Comparison of ENCODE assay signal across 13 cellular contexts in the genomic region with DNA sequence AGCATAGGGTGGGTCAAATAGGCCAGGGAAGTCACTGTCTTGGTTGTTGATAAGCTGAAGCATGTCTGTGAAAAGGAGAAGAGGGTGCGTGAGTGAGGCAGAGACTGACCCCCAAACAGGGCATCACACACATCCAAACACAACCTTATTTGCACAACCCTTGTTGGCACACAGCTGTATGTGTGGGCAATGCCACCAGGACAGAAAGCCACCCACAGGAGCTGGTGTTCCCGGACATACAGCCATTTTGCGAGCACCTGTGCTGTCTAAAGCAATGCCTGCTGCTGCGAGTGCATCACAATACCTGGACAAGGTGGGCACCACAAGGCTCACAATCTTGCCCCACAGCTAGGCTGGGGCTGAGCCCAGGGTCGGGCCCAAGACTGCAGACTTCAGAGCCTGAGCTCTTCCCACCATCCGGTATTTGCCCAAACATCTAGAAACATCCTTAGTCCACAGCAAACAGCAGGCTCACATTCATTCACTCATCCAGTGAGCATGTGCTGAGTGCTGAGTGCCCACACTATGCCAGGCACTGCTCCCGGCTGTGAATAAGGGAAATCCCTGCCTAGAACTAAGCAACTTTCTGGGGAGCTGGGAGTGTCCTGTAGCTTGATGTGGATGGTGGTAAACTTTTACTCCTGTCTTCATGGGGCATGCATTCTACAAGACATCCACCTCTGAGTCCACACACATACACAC. TPM values are rescaled to one million over a fixed set of nuclear protein-coding genes. Genes with fewer than 3 reads are reported as not detected.
A peak's percentile ranks its signal among the peaks of the same experiment; 100 is the strongest.
DNase-seq lines count a peak whose midpoint lies in the region; ATAC-seq and TF ChIP-seq lines count a peak whose summit lies in the region.
"Had no signal": no experiment of that assay in that cellular context is flagged by ENCODE, and none has a peak within 500 bp of the region (broad histone marks: within the 10 kb centered on the region; RNA-seq: fewer than 3 reads in every experiment).

No MANE protein-coding gene starts in this region.

- TF ChIP-seq CTCF in CD8-positive, alpha-beta T cell (IDR thresholded peaks at IDR 0.05): no peak
- no peak for TF ChIP-seq CTCF in mammary epithelial cell (conservative IDR thresholded peaks at IDR 0.05 in 1 of 2, IDR thresholded peaks at IDR 0.05 in 1 of 2; ENCODE audit: extremely low read depth in 1 of 2, insufficient read depth in 1 of 2, low read depth in 1 of 2, low read length in 2 of 2)
- TF ChIP-seq CTCF in nephron progenitor cell (IDR thresholded peaks at IDR 0.05): no peak

- peaks cover 69% of the 10 kb centered on the region for H3K4me1 Mint-ChIP-seq in CD8-positive, alpha-beta T cell (ENCODE audit: low read depth)
- peaks cover 67% of the 10 kb centered on the region for H3K4me1 Mint-ChIP-seq in nephron progenitor cell

- H3K27ac ChIP-seq in CD8-positive, alpha-beta T cell (ENCODE audit: low read depth, low read length): no peak overlapping the region
- H3K27ac ChIP-seq in mammary epithelial cell (ENCODE audit: insufficient read depth, low read depth, low read length): peak overlapping the region; percentile 18
- H3K27ac ChIP-seq: foreskin keratinocyte, left lung had no signal

- no peak overlapping the region for H3K4me3 ChIP-seq in CD8-positive, alpha-beta T cell (ENCODE audit: low read depth, low read length)
- H3K4me3 ChIP-seq in NT2/D1 (ENCODE audit: insufficient read length, low read depth): peak overlapping the region; percentile 21
- H3K4me3 ChIP-seq in mammary epithelial cell (replicated peaks in 1 of 3; ENCODE audit: insufficient read depth in 1 of 3, low read depth in 2 of 3, low read length in 3 of 3): no peak overlapping the region

- H3K9ac ChIP-seq in NT2/D1 (ENCODE audit: insufficient read length, low read depth) (peak overlapping the region; percentile 42), mammary epithelial cell (ENCODE audit: insufficient read depth, low read length) (no peak overlapping the region)

- H3K36me3 Mint-ChIP-seq in CD8-positive, alpha-beta T cell: peaks cover 45% of the 10 kb centered on the region
- H3K36me3 Mint-ChIP-seq in nephron progenitor cell (ENCODE audit: low read depth): peaks cover 7% of the 10 kb centered on the region

- no peaks in the 10 kb centered on the region for H3K9me3 ChIP-seq in CD8-positive, alpha-beta T cell (ENCODE audit: low read length)
- H3K9me3 ChIP-seq in NT2/D1 (ENCODE audit: insufficient read depth, low read length) (no peaks in the 10 kb centered on the region), mammary epithelial cell (replicated peaks; ENCODE audit: insufficient read depth, low read length) (no peaks in the 10 kb centered on the region)
- H3K9me3 ChIP-seq: left lung had no signal

- H3K27ac Mint-ChIP-seq in CD8-positive, alpha-beta T cell: peak overlapping the region; percentile 72
- H3K27ac Mint-ChIP-seq in nephron progenitor cell: peak overlapping the region; percentile 74

- no TSS peak for BruUV-seq in mammary epithelial cell (replicated peaks; lab: Mats Ljungman, UMichigan)

- DNase-seq in CD8-positive, alpha-beta T cell: no peak
- DNase-seq in NT2/D1 (ENCODE audit: low read depth, low spot score): no peak
- DNase-seq in mammary epithelial cell: no peak
- DNase-seq in nephron progenitor cell: no peak
- no peak for DNase-seq in NCI-H2196 (lab: John Stamatoyannopoulos, UW; ENCODE audit: unreplicated experiment)
- DNase-seq in SHP77 treated with DMSO at 0.1 percent for 48 hours (lab: John Stamatoyannopoulos, UW): no peak
- DNase-seq: foreskin keratinocyte, NCI-H1417, retina, WERI-Rb-1 had no signal

- H3K9me3 Mint-ChIP-seq in CD8-positive, alpha-beta T cell: no peaks in the 10 kb centered on the region
- H3K9me3 Mint-ChIP-seq in nephron progenitor cell: no peaks in the 10 kb centered on the region

- no peaks in the 10 kb centered on the region for H3K27me3 Mint-ChIP-seq in CD8-positive, alpha-beta T cell (ENCODE audit: low read depth)
- no peaks in the 10 kb centered on the region for H3K27me3 Mint-ChIP-seq in nephron progenitor cell (ENCODE audit: low read depth, poor library complexity)

- intact Hi-C loops in CD8-positive, alpha-beta T cell (cut with DNase I, micrococcal nuclease): loop anchor here (5.0 kb wide), 3 partner anchors 152 to 362 kb away; a partner anchor contains a TSS
- intact Hi-C loops in mammary epithelial cell (cut with micrococcal nuclease): no loop called here

- H4K20me1 ChIP-seq in mammary epithelial cell (ENCODE audit: insufficient read depth, low read length): no peaks in the 10 kb centered on the region

- peaks cover 87% of the 10 kb centered on the region for H3K79me2 ChIP-seq in mammary epithelial cell (ENCODE audit: insufficient read depth, low read length)

- no peak for ATAC-seq in CD8-positive, alpha-beta T cell
- ATAC-seq in activated CD4-positive, CD25-positive, alpha-beta regulatory T cell treated with anti-CD3 and anti-CD28 coated beads, Interleukin-2, amount 50 U/mL, for 24 hours: no peak
- no peak for ATAC-seq in GM21423 (IDR thresholded peaks at IDR 0.05; ENCODE audit: unreplicated experiment)

- CTCF ChIA-PET in CD8-positive, alpha-beta T cell (lab: Charles Lee): interaction anchor here (0.8 to 3.7 kb wide), 10 partner anchors 9 to 140 kb away, joined by 3 to 38 read pairs (median 4); no protein-coding TSS in a partner anchor
- CTCF ChIA-PET in mammary epithelial cell (lab: Charles Lee; ENCODE audit: low non-redundant PET): no interaction called here

- H3K4me1 ChIP-seq in CD8-positive, alpha-beta T cell (ENCODE audit: insufficient read depth, low read length): peaks cover 65% of the 10 kb centered on the region
- peaks cover 52% of the 10 kb centered on the region for H3K4me1 ChIP-seq in NT2/D1 (ENCODE audit: insufficient read depth, insufficient read length)
- H3K4me1 ChIP-seq in mammary epithelial cell (ENCODE audit: insufficient read depth, low read length): peaks cover 67% of the 10 kb centered on the region

- peak overlapping the region; percentile 84 for H3K4me2 ChIP-seq in mammary epithelial cell (ENCODE audit: insufficient read depth, low read depth, low read length)

- peaks cover 34% of the 10 kb centered on the region for H3K36me3 ChIP-seq in CD8-positive, alpha-beta T cell (ENCODE audit: insufficient read depth, low read length)
- H3K36me3 ChIP-seq in NT2/D1 (ENCODE audit: insufficient read depth, insufficient read length, low read length): peaks cover 50% of the 10 kb centered on the region
- peaks cover 21% of the 10 kb centered on the region for H3K36me3 ChIP-seq in mammary epithelial cell (ENCODE audit: insufficient read depth, low read length)

- no peak overlapping the region for H2AFZ ChIP-seq in mammary epithelial cell (ENCODE audit: low read depth, low read length)

- POLR2A ChIA-PET in CD8-positive, alpha-beta T cell (lab: Charles Lee): interaction anchor here (0.6 to 1.2 kb wide), 4 partner anchors 9 to 31 kb away, joined by 3 to 8 read pairs (median 4); no protein-coding TSS in a partner anchor

- H3K27me3 ChIP-seq in CD8-positive, alpha-beta T cell (ENCODE audit: insufficient read depth, low read length): no peaks in the 10 kb centered on the region
- H3K27me3 ChIP-seq in NT2/D1 (ENCODE audit: insufficient read depth, insufficient read length) (no peaks in the 10 kb centered on the region), mammary epithelial cell (ENCODE audit: insufficient read depth, low read length) (no peaks in the 10 kb centered on the region)
- H3K27me3 ChIP-seq: foreskin keratinocyte, left lung had no signal

- H3K4me3 Mint-ChIP-seq in CD8-positive, alpha-beta T cell: peak overlapping the region; percentile 72
- H3K4me3 Mint-ChIP-seq in nephron progenitor cell: no peak overlapping the region

- 93% methylated on average over 7 of the region's 7 CpGs for WGBS in mammary epithelial cell (ENCODE audit: low coverage, missing lambda C conversion rate)

- dilution Hi-C loops in mammary epithelial cell (cut with HindIII; ENCODE audit: low sequenced_read_pairs): no loop called here

- in situ Hi-C loops in mammary epithelial cell (cut with MboI; ENCODE audit: low sequenced_read_pairs in 2 of 2): loop anchor here in 1 of 2 donors (25.0 kb wide), 1 partner anchor 133 kb away; a partner anchor contains a TSS

RNA-seq across cellular contexts. Expression of a gene that starts 16.2 kb away (rescaled TPM):
- total RNA-seq in CD8-positive, alpha-beta T cell: 100 to 1,000 TPM; 401 to 412 TPM
- total RNA-seq in mammary epithelial cell: 100 to 1,000 TPM; 109 to 173 TPM
- polyA plus RNA-seq in mammary epithelial cell: 71.5 TPM
- polyA minus RNA-seq in mammary epithelial cell: 152 TPM
